In the genomic region with DNA sequence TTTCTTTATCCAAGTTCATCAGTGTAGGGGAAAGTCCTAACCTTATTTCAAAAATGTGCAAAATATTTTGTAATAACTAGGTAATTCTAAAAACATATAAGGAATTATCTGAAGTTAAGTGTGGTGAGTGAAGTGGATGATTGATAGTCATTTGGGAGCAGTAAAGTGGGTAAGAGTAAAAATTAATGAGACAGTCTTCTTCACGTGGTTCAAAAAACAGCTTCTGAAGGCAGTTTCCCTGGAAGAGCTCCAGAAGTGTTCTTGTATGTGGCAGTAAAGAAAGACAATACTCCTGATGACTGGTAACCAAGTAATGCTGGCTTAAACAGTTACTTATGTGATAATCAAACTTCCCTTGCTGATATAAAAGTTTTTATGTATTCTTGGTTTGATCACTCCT, we compare ENCODE assay signal across 1 cellular context.
TF ChIP-seq lines count a peak whose summit lies in the region.

No MANE protein-coding gene starts in this region.

TF ChIP-seq in HEK293, 187 proteins besides CTCF, POLR2A, EP300 and RAD21 (continued from another document and continues in another):
- TF ChIP-seq ZNF600 (tag by site-specific recombination; IDR thresholded peaks at IDR 0.05) (no peak), ZNF366 (tag by site-specific recombination; conservative IDR thresholded peaks at IDR 0.05) (peak; percentile 69), SALL2 (tag by site-specific recombination; IDR thresholded peaks at IDR 0.05; ENCODE audit: borderline replicate concordance) (no peak), ZNF121 (tag by site-specific recombination; IDR thresholded peaks at IDR 0.05) (no peak), ZNF292 (tag by site-specific recombination; IDR thresholded peaks at IDR 0.05; ENCODE audit: borderline replicate concordance, low read depth) (no peak), MYNN (tag by site-specific recombination; IDR thresholded peaks at IDR 0.05; ENCODE audit: borderline replicate concordance) (no peak), ZXDB (tag by site-specific recombination; IDR thresholded peaks at IDR 0.05) (peak; percentile 29), ZNF112 (tag by site-specific recombination; IDR thresholded peaks at IDR 0.05) (no peak), ZNF792 (tag by site-specific recombination; IDR thresholded peaks at IDR 0.05) (no peak), GLI2 (tag by site-specific recombination; IDR thresholded peaks at IDR 0.05; ENCODE audit: borderline replicate concordance, low read depth) (no peak), ZNF76 (tag by site-specific recombination; IDR thresholded peaks at IDR 0.05; ENCODE audit: borderline replicate concordance, low read depth) (no peak), ZNF341 (tag by site-specific recombination; IDR thresholded peaks at IDR 0.05; ENCODE audit: low read depth) (no peak; the same call in none of the 2 replicates), BCL11A (tag by site-specific recombination; IDR thresholded peaks at IDR 0.05; ENCODE audit: low read depth) (0 out of 2 replicates have a peak, but pooled peaks have one; percentile 54), ZNF132 (tag by site-specific recombination; IDR thresholded peaks at IDR 0.05; ENCODE audit: borderline replicate concordance) (no peak), SCRT2 (tag by site-specific recombination; IDR thresholded peaks at IDR 0.05) (peak; percentile 67), ZNF169 (tag by site-specific recombination; IDR thresholded peaks at IDR 0.05) (no peak), KLF8 (tag by site-specific recombination; IDR thresholded peaks at IDR 0.05) (peak; percentile 68), RBAK (tag by site-specific recombination; IDR thresholded peaks at IDR 0.05) (no peak), ZFP37 (tag by site-specific recombination; IDR thresholded peaks at IDR 0.05) (no peak), ZNF514 (tag by site-specific recombination; IDR thresholded peaks at IDR 0.05) (no peak), ZNF157 (tag by site-specific recombination; IDR thresholded peaks at IDR 0.05) (no peak), ZNF37A (tag by site-specific recombination; IDR thresholded peaks at IDR 0.05) (no peak), MZF1 (tag by site-specific recombination; IDR thresholded peaks at IDR 0.05; ENCODE audit: borderline replicate concordance) (no peak), ZNF626 (tag by site-specific recombination; IDR thresholded peaks at IDR 0.05) (no peak), ZBTB1 (tag by site-specific recombination; IDR thresholded peaks at IDR 0.05) (0 out of 2 replicates have a peak, but pooled peaks have one; percentile 39), OSR2 (tag by site-specific recombination; IDR thresholded peaks at IDR 0.05) (peak; percentile 97), ZSCAN23 (tag by site-specific recombination; IDR thresholded peaks at IDR 0.05) (0 out of 2 replicates have a peak, but pooled peaks have one; percentile 27), YY1 (tag by site-specific recombination; IDR thresholded peaks at IDR 0.05) (no peak), ZNF23 (tag by site-specific recombination; IDR thresholded peaks at IDR 0.05; ENCODE audit: borderline replicate concordance) (no peak), ZNF211 (tag by site-specific recombination; IDR thresholded peaks at IDR 0.05; ENCODE audit: low read depth) (no peak), FEZF1 (tag by site-specific recombination; IDR thresholded peaks at IDR 0.05) (peak; percentile 39; the same call in 1 of the 2 replicates), ZNF48 (tag by site-specific recombination; IDR thresholded peaks at IDR 0.05) (no peak), ZNF664 (tag by site-specific recombination; IDR thresholded peaks at IDR 0.05) (no peak), ZNF791 (tag by site-specific recombination; IDR thresholded peaks at IDR 0.05) (no peak), KLF16 (tag by site-specific recombination; IDR thresholded peaks at IDR 0.05) (no peak)
- TF ChIP-seq, protein P1, sequence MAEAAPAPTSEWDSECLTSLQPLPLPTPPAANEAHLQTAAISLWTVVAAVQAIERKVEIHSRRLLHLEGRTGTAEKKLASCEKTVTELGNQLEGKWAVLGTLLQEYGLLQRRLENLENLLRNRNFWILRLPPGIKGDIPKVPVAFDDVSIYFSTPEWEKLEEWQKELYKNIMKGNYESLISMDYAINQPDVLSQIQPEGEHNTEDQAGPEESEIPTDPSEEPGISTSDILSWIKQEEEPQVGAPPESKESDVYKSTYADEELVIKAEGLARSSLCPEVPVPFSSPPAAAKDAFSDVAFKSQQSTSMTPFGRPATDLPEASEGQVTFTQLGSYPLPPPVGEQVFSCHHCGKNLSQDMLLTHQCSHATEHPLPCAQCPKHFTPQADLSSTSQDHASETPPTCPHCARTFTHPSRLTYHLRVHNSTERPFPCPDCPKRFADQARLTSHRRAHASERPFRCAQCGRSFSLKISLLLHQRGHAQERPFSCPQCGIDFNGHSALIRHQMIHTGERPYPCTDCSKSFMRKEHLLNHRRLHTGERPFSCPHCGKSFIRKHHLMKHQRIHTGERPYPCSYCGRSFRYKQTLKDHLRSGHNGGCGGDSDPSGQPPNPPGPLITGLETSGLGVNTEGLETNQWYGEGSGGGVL (tag by site-specific recombination; IDR thresholded peaks at IDR 0.05) = no peak
- TF ChIP-seq, protein P2, sequence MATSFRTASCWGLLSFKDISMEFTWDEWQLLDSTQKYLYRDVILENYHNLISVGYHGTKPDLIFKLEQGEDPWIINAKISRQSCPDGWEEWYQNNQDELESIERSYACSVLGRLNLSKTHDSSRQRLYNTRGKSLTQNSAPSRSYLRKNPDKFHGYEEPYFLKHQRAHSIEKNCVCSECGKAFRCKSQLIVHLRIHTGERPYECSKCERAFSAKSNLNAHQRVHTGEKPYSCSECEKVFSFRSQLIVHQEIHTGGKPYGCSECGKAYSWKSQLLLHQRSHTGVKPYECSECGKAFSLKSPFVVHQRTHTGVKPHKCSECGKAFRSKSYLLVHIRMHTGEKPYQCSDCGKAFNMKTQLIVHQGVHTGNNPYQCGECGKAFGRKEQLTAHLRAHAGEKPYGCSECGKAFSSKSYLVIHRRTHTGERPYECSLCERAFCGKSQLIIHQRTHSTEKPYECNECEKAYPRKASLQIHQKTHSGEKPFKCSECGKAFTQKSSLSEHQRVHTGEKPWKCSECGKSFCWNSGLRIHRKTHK (tag by site-specific recombination; IDR thresholded peaks at IDR 0.05) = no peak
- TF ChIP-seq, protein P3, sequence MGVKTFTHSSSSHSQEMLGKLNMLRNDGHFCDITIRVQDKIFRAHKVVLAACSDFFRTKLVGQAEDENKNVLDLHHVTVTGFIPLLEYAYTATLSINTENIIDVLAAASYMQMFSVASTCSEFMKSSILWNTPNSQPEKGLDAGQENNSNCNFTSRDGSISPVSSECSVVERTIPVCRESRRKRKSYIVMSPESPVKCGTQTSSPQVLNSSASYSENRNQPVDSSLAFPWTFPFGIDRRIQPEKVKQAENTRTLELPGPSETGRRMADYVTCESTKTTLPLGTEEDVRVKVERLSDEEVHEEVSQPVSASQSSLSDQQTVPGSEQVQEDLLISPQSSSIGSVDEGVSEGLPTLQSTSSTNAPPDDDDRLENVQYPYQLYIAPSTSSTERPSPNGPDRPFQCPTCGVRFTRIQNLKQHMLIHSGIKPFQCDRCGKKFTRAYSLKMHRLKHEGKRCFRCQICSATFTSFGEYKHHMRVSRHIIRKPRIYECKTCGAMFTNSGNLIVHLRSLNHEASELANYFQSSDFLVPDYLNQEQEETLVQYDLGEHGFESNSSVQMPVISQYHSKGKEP (tag by site-specific recombination; IDR thresholded peaks at IDR 0.05) = peak; percentile 44; the same call in 1 of the 2 replicates
- TF ChIP-seq, protein P4, sequence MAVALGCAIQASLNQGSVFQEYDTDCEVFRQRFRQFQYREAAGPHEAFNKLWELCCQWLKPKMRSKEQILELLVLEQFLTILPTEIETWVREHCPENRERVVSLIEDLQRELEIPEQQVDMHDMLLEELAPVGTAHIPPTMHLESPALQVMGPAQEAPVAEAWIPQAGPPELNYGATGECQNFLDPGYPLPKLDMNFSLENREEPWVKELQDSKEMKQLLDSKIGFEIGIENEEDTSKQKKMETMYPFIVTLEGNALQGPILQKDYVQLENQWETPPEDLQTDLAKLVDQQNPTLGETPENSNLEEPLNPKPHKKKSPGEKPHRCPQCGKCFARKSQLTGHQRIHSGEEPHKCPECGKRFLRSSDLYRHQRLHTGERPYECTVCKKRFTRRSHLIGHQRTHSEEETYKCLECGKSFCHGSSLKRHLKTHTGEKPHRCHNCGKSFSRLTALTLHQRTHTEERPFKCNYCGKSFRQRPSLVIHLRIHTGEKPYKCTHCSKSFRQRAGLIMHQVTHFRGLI (tag by site-specific recombination; IDR thresholded peaks at IDR 0.05) = no peak
- TF ChIP-seq, protein P5, sequence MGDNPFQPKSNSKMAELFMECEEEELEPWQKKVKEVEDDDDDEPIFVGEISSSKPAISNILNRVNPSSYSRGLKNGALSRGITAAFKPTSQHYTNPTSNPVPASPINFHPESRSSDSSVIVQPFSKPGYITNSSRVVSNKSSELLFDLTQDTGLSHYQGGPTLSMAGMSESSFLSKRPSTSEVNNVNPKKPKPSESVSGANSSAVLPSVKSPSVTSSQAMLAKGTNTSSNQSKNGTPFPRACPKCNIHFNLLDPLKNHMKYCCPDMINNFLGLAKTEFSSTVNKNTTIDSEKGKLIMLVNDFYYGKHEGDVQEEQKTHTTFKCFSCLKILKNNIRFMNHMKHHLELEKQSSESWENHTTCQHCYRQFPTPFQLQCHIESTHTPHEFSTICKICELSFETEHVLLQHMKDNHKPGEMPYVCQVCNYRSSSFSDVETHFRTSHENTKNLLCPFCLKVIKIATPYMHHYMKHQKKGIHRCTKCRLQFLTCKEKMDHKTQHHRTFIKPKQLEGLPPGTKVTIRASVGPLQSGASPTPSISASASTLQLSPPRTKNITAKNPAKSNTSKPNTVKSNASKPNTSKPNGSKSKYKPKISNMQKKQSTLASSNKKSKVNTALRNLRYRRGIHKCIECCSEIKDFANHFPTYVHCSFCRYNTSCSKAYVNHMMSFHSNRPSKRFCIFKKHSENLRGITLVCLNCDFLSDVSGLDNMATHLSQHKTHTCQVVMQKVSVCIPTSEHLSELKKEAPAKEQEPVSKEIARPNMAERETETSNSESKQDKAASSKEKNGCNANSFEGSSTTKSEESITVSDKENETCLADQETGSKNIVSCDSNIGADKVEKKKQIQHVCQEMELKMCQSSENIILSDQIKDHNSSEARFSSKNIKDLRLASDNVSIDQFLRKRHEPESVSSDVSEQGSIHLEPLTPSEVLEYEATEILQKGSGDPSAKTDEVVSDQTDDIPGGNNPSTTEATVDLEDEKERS (tag by site-specific recombination; IDR thresholded peaks at IDR 0.05) = no peak
- TF ChIP-seq, protein P6, sequence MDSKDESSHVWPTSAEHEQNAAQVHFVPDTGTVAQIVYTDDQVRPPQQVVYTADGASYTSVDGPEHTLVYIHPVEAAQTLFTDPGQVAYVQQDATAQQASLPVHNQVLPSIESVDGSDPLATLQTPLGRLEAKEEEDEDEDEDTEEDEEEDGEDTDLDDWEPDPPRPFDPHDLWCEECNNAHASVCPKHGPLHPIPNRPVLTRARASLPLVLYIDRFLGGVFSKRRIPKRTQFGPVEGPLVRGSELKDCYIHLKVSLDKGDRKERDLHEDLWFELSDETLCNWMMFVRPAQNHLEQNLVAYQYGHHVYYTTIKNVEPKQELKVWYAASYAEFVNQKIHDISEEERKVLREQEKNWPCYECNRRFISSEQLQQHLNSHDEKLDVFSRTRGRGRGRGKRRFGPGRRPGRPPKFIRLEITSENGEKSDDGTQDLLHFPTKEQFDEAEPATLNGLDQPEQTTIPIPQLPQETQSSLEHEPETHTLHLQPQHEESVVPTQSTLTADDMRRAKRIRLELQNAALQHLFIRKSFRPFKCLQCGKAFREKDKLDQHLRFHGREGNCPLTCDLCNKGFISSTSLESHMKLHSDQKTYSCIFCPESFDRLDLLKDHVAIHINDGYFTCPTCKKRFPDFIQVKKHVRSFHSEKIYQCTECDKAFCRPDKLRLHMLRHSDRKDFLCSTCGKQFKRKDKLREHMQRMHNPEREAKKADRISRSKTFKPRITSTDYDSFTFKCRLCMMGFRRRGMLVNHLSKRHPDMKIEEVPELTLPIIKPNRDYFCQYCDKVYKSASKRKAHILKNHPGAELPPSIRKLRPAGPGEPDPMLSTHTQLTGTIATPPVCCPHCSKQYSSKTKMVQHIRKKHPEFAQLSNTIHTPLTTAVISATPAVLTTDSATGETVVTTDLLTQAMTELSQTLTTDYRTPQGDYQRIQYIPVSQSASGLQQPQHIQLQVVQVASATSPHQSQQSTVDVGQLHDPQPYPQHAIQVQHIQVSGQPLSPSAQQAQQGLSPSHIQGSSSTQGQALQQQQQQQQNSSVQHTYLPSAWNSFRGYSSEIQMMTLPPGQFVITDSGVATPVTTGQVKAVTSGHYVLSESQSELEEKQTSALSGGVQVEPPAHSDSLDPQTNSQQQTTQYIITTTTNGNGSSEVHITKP (tag by site-specific recombination; IDR thresholded peaks at IDR 0.05) = no peak
- TF ChIP-seq, protein P7, sequence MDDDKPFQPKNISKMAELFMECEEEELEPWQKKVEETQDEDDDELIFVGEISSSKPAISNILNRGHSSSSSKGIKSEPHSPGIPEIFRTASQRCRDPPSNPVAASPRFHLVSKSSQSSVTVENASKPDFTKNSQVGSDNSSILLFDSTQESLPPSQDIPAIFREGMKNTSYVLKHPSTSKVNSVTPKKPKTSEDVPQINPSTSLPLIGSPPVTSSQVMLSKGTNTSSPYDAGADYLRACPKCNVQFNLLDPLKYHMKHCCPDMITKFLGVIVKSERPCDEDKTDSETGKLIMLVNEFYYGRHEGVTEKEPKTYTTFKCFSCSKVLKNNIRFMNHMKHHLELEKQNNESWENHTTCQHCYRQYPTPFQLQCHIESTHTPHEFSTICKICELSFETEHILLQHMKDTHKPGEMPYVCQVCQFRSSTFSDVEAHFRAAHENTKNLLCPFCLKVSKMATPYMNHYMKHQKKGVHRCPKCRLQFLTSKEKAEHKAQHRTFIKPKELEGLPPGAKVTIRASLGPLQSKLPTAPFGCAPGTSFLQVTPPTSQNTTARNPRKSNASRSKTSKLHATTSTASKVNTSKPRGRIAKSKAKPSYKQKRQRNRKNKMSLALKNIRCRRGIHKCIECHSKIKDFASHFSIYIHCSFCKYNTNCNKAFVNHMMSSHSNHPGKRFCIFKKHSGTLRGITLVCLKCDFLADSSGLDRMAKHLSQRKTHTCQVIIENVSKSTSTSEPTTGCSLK (tag by site-specific recombination; IDR thresholded peaks at IDR 0.05) = no peak
- TF ChIP-seq, protein P8, sequence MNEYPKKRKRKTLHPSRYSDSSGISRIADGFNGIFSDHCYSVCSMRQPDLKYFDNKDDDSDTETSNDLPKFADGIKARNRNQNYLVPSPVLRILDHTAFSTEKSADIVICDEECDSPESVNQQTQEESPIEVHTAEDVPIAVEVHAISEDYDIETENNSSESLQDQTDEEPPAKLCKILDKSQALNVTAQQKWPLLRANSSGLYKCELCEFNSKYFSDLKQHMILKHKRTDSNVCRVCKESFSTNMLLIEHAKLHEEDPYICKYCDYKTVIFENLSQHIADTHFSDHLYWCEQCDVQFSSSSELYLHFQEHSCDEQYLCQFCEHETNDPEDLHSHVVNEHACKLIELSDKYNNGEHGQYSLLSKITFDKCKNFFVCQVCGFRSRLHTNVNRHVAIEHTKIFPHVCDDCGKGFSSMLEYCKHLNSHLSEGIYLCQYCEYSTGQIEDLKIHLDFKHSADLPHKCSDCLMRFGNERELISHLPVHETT (tag by site-specific recombination; IDR thresholded peaks at IDR 0.05) = peak; percentile 56; the same call in 1 of the 2 replicates
- TF ChIP-seq, protein P9, sequence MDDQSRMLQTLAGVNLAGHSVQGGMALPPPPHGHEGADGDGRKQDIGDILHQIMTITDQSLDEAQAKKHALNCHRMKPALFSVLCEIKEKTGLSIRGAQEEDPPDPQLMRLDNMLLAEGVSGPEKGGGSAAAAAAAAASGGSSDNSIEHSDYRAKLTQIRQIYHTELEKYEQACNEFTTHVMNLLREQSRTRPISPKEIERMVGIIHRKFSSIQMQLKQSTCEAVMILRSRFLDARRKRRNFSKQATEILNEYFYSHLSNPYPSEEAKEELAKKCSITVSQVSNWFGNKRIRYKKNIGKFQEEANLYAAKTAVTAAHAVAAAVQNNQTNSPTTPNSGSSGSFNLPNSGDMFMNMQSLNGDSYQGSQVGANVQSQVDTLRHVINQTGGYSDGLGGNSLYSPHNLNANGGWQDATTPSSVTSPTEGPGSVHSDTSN (CRISPR knock-in tag; IDR thresholded peaks at IDR 0.05) = no peak
